24 cellular contexts compared by ENCODE assay signal in genomic region chr15:57273366-57273765, GRCh38.
DNase-seq lines count a peak whose midpoint lies in the region; TF ChIP-seq lines count a peak whose summit lies in the region.
"Had no signal": no experiment of that assay in that cellular context is flagged by ENCODE, and none has a peak within 500 bp of the region (broad histone marks: within the 10 kb centered on the region; RNA-seq: fewer than 3 reads in every experiment).

No MANE protein-coding gene starts in this region.

- in situ Hi-C loops in mammary epithelial cell (cut with MboI; ENCODE audit: low sequenced_read_pairs in 2 of 2) = no loop called here
- in situ Hi-C loops in GM23248 (cut with MboI) = no loop called here

- H2AFZ ChIP-seq in mammary epithelial cell (ENCODE audit: low read depth, low read length) (peak overlapping the region; percentile 35), GM23248 (no peak overlapping the region)

- H3K36me3 ChIP-seq in mammary epithelial cell (ENCODE audit: insufficient read depth, low read length) = peaks cover 6% of the 10 kb centered on the region
- peaks cover 22% of the 10 kb centered on the region for H3K36me3 ChIP-seq in GM23248 (ENCODE audit: low read depth)
- H3K36me3 ChIP-seq: ovary had no signal

- H3K79me2 ChIP-seq in mammary epithelial cell (ENCODE audit: insufficient read depth, low read length) = peaks cover 3% of the 10 kb centered on the region
- peaks cover 17% of the 10 kb centered on the region; the same call in 1 of the 2 replicates for H3K79me2 ChIP-seq in GM23248 (ENCODE audit: insufficient read depth)

- WGBS in mammary epithelial cell (ENCODE audit: low coverage, missing lambda C conversion rate) = 0% methylated on average over 2 of the region's 2 CpGs
- WGBS in GM23248 (ENCODE audit: low coverage in 1 of 2, low lambda C conversion rate in 2 of 2, missing lambda C conversion rate in 2 of 2), 2 experiments = 51 to 54% methylated on average over 2 of the region's 2 CpGs

- POLR2A ChIA-PET in MCF 10A (lab: Yijun Ruan, JAX) = no interaction called here

- no peaks in the 10 kb centered on the region for H3K9me3 ChIP-seq in mammary epithelial cell (replicated peaks; ENCODE audit: insufficient read depth, low read length)
- H3K9me3 ChIP-seq in GM23248 (ENCODE audit: low read depth) = no peaks in the 10 kb centered on the region
- H3K9me3 ChIP-seq: ascending aorta, ovary, SK-N-SH had no signal

- no peaks in the 10 kb centered on the region for H3K4me1 Mint-ChIP-seq in MCF 10A (ENCODE audit: insufficient read depth, unreplicated experiment)

- H3K27me3 ChIP-seq in mammary epithelial cell (ENCODE audit: insufficient read depth, low read length) = no peaks in the 10 kb centered on the region
- no peaks in the 10 kb centered on the region for H3K27me3 ChIP-seq in GM23248 (replicated peaks; ENCODE audit: insufficient read depth)
- H3K27me3 ChIP-seq: ascending aorta, ovary had no signal

- no peak overlapping the region for H3K4me3 Mint-ChIP-seq in MCF 10A (ENCODE audit: unreplicated experiment)
- H3K4me3 Mint-ChIP-seq: activated CD8-positive, alpha-beta T cell treated with anti-CD3 and anti-CD28 coated beads, Interleukin-2, amount 10 ng/mL, durations not matched to agents 7 days and 5 days; activated naive CD8-positive, alpha-beta T cell treated with anti-CD3 and anti-CD28 coated beads for 36 hours; CD8-positive, alpha-beta T cell; central memory CD8-positive, alpha-beta T cell; natural killer cell treated with Interleukin-12 subunit alpha and Interleukin-12 subunit beta and Interleukin-15 and Interleukin-18, amount 100 ng/mL, for 72 hours; T-helper 1 cell treated with Interleukin-12 subunit alpha and Interleukin-12 subunit beta and Interleukin-4 antibody, amounts not matched to agents 30 μg/mL and 1 μg/mL, for 36 hours had no signal

- BruUV-seq in mammary epithelial cell (replicated peaks; lab: Mats Ljungman, UMichigan) = no TSS peak
- BruUV-seq in MCF 10A (replicated peaks; lab: Mats Ljungman, UMichigan) = no TSS peak

- H3K27me3 Mint-ChIP-seq in MCF 10A (ENCODE audit: insufficient read depth, unreplicated experiment) = no peaks in the 10 kb centered on the region
- H3K27me3 Mint-ChIP-seq: activated naive CD8-positive, alpha-beta T cell treated with anti-CD3 and anti-CD28 coated beads for 36 hours; central memory CD8-positive, alpha-beta T cell; natural killer cell treated with Interleukin-12 subunit alpha and Interleukin-12 subunit beta and Interleukin-15 and Interleukin-18, amount 100 ng/mL, for 72 hours had no signal

- intact Hi-C loops in mammary epithelial cell (cut with micrococcal nuclease) (no loop called here), MCF 10A (cut with micrococcal nuclease) (no loop called here)

- dilution Hi-C loops in mammary epithelial cell (cut with HindIII; ENCODE audit: low sequenced_read_pairs) = loop anchor here (25.0 kb wide), 1 partner anchor 786 kb away; no protein-coding TSS in a partner anchor

- no peaks in the 10 kb centered on the region for H3F3A ChIP-seq in GM23248 (ENCODE audit: insufficient read depth)

- H3K4me3 ChIP-seq in mammary epithelial cell (replicated peaks in 1 of 3; ENCODE audit: insufficient read depth in 1 of 3, low read depth in 2 of 3, low read length in 3 of 3) (no peak overlapping the region), GM23248 (no peak overlapping the region)
- H3K4me3 ChIP-seq: ascending aorta, ovary had no signal

- H4K20me1 ChIP-seq in mammary epithelial cell (ENCODE audit: insufficient read depth, low read length) (no peaks in the 10 kb centered on the region), GM23248 (ENCODE audit: insufficient read depth) (no peaks in the 10 kb centered on the region)

- DNase-seq in mammary epithelial cell (peak; percentile 21), MCF 10A (ENCODE audit: unreplicated experiment) (no peak), NCI-H526 treated with DMSO at 0.1 percent for 48 hours (lab: John Stamatoyannopoulos, UW) (peak; percentile 91), epithelial cell of prostate (ENCODE audit: low read depth, low spot score) (no peak), GM23248 (no peak), HuH-7.5 (ENCODE audit: low spot score) (no peak), NOMO-1 (lab: John Stamatoyannopoulos, UW; ENCODE audit: unreplicated experiment in 2 of 2) (no peak)
- DNase-seq in stimulated activated CD4-positive, alpha-beta T cell treated with anti-CD3 and anti-CD28 coated beads, Interleukin-2, amount 100 ng/mL, for 48 hours = no peak
- DNase-seq: activated CD8-positive, alpha-beta T cell treated with anti-CD3 and anti-CD28 coated beads, Interleukin-2, amount 10 ng/mL, durations not matched to agents 7 days and 5 days; activated naive CD8-positive, alpha-beta T cell treated with anti-CD3 and anti-CD28 coated beads for 36 hours; CD8-positive, alpha-beta T cell; GOT3; IMR-90; NCI-H1048; NCI-H2107; NCI-H748 treated with DMSO at 0.1 percent for 48 hours; ovary; SK-N-SH; stimulated activated CD8-positive, alpha-beta memory T cell treated with anti-CD3 and anti-CD28 coated beads, Interleukin-4, amount 100 ng/mL, for 48 hours; trophoblast cell had no signal

- H3K27ac ChIP-seq in mammary epithelial cell (ENCODE audit: insufficient read depth, low read depth, low read length) (no peak overlapping the region), epithelial cell of prostate (peak overlapping the region; percentile 7), GM23248 (no peak overlapping the region)
- H3K27ac ChIP-seq: ascending aorta, ovary had no signal

- H3K9me3 Mint-ChIP-seq in MCF 10A (ENCODE audit: unreplicated experiment) = no peaks in the 10 kb centered on the region
- H3K9me3 Mint-ChIP-seq: activated naive CD8-positive, alpha-beta T cell treated with anti-CD3 and anti-CD28 coated beads for 36 hours; CD8-positive, alpha-beta T cell; central memory CD8-positive, alpha-beta T cell; natural killer cell treated with Interleukin-12 subunit alpha and Interleukin-12 subunit beta and Interleukin-15 and Interleukin-18, amount 100 ng/mL, for 72 hours; T-helper 1 cell treated with Interleukin-12 subunit alpha and Interleukin-12 subunit beta and Interleukin-4 antibody, amounts not matched to agents 30 μg/mL and 1 μg/mL, for 36 hours had no signal

- TF ChIP-seq CTCF in mammary epithelial cell (conservative IDR thresholded peaks at IDR 0.05 in 1 of 2, IDR thresholded peaks at IDR 0.05 in 1 of 2; ENCODE audit: extremely low read depth in 1 of 2, insufficient read depth in 1 of 2, low read depth in 1 of 2, low read length in 2 of 2) (peak in 1 of 2 donors; percentile 4), MCF 10A (IDR thresholded peaks at IDR 0.05; ENCODE audit: unreplicated experiment) (no peak)

- H3K4me2 ChIP-seq in mammary epithelial cell (ENCODE audit: insufficient read depth, low read depth, low read length) (peak overlapping the region; percentile 63), GM23248 (ENCODE audit: unreplicated experiment) (no peak overlapping the region)
- H3K4me2 ChIP-seq: SK-N-SH had no signal

- no peak overlapping the region for H3K27ac Mint-ChIP-seq in MCF 10A (ENCODE audit: low read depth, unreplicated experiment)
- H3K27ac Mint-ChIP-seq: activated CD8-positive, alpha-beta T cell treated with anti-CD3 and anti-CD28 coated beads, Interleukin-2, amount 10 ng/mL, durations not matched to agents 7 days and 5 days; activated naive CD8-positive, alpha-beta T cell treated with anti-CD3 and anti-CD28 coated beads for 36 hours; CD8-positive, alpha-beta T cell; natural killer cell treated with Interleukin-12 subunit alpha and Interleukin-12 subunit beta and Interleukin-15 and Interleukin-18, amount 100 ng/mL, for 72 hours; T-helper 1 cell treated with Interleukin-12 subunit alpha and Interleukin-12 subunit beta and Interleukin-4 antibody, amounts not matched to agents 30 μg/mL and 1 μg/mL, for 36 hours had no signal

- H3K36me3 Mint-ChIP-seq in MCF 10A (ENCODE audit: insufficient read depth, unreplicated experiment) = peaks cover 54% of the 10 kb centered on the region

- H3K4me1 ChIP-seq in mammary epithelial cell (ENCODE audit: insufficient read depth, low read length) (peaks cover 12% of the 10 kb centered on the region), GM23248 (ENCODE audit: insufficient read depth) (no peaks in the 10 kb centered on the region)
- H3K4me1 ChIP-seq: ascending aorta had no signal

- CTCF ChIA-PET in mammary epithelial cell (lab: Charles Lee; ENCODE audit: low non-redundant PET) (no interaction called here), MCF 10A (lab: Yijun Ruan, JAX) (no interaction called here)

- H3K9ac ChIP-seq in mammary epithelial cell (ENCODE audit: insufficient read depth, low read length) (no peak overlapping the region), GM23248 (no peak overlapping the region)
- H3K9ac ChIP-seq: SK-N-SH had no signal

- no peaks in the 10 kb centered on the region for H3K9me2 ChIP-seq in GM23248 (ENCODE audit: insufficient read depth)
- H3K9me2 ChIP-seq: SK-N-SH had no signal

Comparison
In these comparisons a context has a peak if more than half of its experiments do, and no peak if none do; other contexts are left out.
1. DNase-seq: peak in mammary epithelial cell (single experiment) and NCI-H526 treated with DMSO at 0.1 percent for 48 hours (single experiment); none in MCF 10A (single experiment), epithelial cell of prostate (single experiment), GM23248 (single experiment), stimulated activated CD4-positive, alpha-beta T cell treated with anti-CD3 and anti-CD28 coated beads, Interleukin-2, amount 100 ng/mL, for 48 hours (0 of 2), HuH-7.5 (single experiment) and NOMO-1 (0 of 2).